ENCODE assay signal across 8 cellular contexts in the genomic region with DNA sequence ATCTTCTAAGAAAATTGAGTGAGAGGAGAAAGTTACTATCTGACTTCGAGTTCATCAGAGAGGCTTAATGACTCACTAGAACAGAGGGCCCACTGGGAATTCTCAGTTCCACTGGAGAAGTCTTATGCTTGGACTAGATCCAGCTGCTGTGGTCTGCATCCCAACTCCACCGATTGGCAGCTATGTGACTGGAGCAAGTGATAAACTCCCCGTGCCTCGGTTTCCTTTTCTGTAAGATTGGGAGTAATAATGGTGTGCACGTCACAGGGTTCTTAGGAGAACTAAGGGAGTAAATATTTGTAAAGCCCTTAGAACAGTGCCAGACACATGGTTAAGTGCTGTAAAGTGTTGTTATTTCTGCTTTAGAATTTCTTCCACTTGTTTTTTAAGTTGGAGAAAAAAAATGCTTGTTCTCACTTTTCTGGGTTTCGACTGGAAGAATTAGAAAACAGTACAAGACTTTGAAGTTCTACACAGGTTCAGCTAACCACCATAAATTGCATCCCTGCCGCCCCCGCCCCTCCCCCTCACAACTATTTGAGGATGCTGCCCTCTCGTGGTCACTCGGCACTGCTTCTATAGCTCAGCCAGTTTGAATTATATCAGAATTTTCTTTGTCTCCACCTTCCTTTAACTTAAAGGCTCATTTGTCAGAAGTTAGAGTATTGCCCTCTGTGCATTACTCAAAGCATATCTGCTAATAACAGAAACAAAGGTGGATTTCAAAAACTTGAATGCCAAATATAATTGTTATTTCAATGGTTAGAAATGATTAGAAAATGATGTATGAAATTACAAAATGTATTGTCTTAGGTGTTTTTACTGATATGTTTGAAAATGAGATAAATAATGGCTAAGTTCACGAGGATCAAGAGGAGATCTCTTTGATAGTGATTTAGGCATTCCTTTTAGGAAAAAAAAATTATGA.
DNase-seq lines count a peak whose midpoint lies in the region; ATAC-seq, FAIRE-seq and TF ChIP-seq lines count a peak whose summit lies in the region.

No MANE protein-coding gene starts in this region.

- H3K79me2 ChIP-seq in GM23248 (ENCODE audit: insufficient read depth): no peaks in the 10 kb centered on the region

- POLR2A ChIA-PET in activated B cell treated with CpG ODN at 0.5 μM for 24 hours (lab: Charles Lee): interaction anchor here (0.8 to 1.5 kb wide), 10 partner anchors 54 to 228 kb away, joined by 3 to 8 read pairs (median 4); no protein-coding TSS in a partner anchor

- H3K4me3 ChIP-seq in BLaER1: no peak overlapping the region
- peak overlapping the region; percentile 51 for H3K4me3 ChIP-seq in GM23248
- no peak overlapping the region for H3K4me3 ChIP-seq in bronchial epithelial cell (ENCODE audit: low read depth, low read length)
- H3K4me3 ChIP-seq in kidney (ENCODE audit: low read length in 2 of 2): peak overlapping the region; percentile 20 to 22

- WGBS in GM23248 (ENCODE audit: low coverage in 1 of 2, low lambda C conversion rate in 2 of 2, missing lambda C conversion rate in 2 of 2), 2 experiments: 0 to 2% methylated on average over 11 of the region's 11 CpGs

- DNase-seq in GM23248 (peak; percentile 83), NCI-H2196 (lab: John Stamatoyannopoulos, UW; ENCODE audit: unreplicated experiment) (peak; percentile 68), activated B cell treated with CpG ODN at 0.5 μM for 24 hours (peak; percentile 31), bronchial epithelial cell (ENCODE audit: low read depth) (peak; percentile 37), kidney (peak; percentile 76)
- DNase-seq in stimulated activated CD4-positive, alpha-beta T cell treated with anti-CD3 and anti-CD28 coated beads, Interleukin-1b, Interleukin-23, amount 100 ng/mL, for 1 hour (ENCODE audit: low read depth in 2 of 2): peak; percentile 24 to 54

- TF ChIP-seq CTCF in activated B cell treated with CpG ODN at 0.5 μM for 24 hours (IDR thresholded peaks at IDR 0.05) (peak; percentile 66), bronchial epithelial cell (IDR thresholded peaks at IDR 0.05; ENCODE audit: insufficient read depth, low read length, severe bottlenecking) (peak; percentile 68), kidney (IDR thresholded peaks at IDR 0.05; ENCODE audit: borderline replicate concordance, extremely low read depth, insufficient read depth) (peak; percentile 86)

- H3K9me2 ChIP-seq in GM23248 (ENCODE audit: insufficient read depth): no peaks in the 10 kb centered on the region

- H3K9me3 Mint-ChIP-seq in activated B cell treated with CpG ODN at 0.5 μM for 24 hours: no peaks in the 10 kb centered on the region

- H3K4me1 ChIP-seq in BLaER1 (peaks cover 29% of the 10 kb centered on the region), GM23248 (ENCODE audit: insufficient read depth) (0 out of 2 replicates have a peak, but pooled peaks cover 9% of the 10 kb centered on the region), kidney (ENCODE audit: control insufficient read depth in 1 of 2, insufficient read depth in 1 of 2, low read depth in 1 of 2, low read length in 2 of 2) (peaks cover 0 to 6% of the 10 kb centered on the region in 2 donors)

- H3K9ac ChIP-seq in BLaER1 (no peak overlapping the region), GM23248 (no peak overlapping the region), kidney (ENCODE audit: low read length in 2 of 2) (no peak overlapping the region)

- no peaks in the 10 kb centered on the region for H3F3A ChIP-seq in GM23248 (ENCODE audit: insufficient read depth)

- H3K4me1 Mint-ChIP-seq in activated B cell treated with CpG ODN at 0.5 μM for 24 hours: peaks cover 30% of the 10 kb centered on the region

- no peak overlapping the region for H3K27ac Mint-ChIP-seq in activated B cell treated with CpG ODN at 0.5 μM for 24 hours

- no peaks in the 10 kb centered on the region for H3K27me3 Mint-ChIP-seq in activated B cell treated with CpG ODN at 0.5 μM for 24 hours

- H3K4me2 ChIP-seq in BLaER1 (peak overlapping the region; percentile 70), GM23248 (ENCODE audit: unreplicated experiment) (peak overlapping the region; percentile 79)

- intact Hi-C loops in activated B cell treated with CpG ODN at 0.5 μM for 24 hours (cut with micrococcal nuclease): loop anchor here (1.0 to 2.0 kb wide), 10 partner anchors 43 to 346 kb away; no protein-coding TSS in a partner anchor
- intact Hi-C loops in kidney (cut with DNase I): loop anchor here (10.0 kb wide), 1 partner anchor 219 kb away; no protein-coding TSS in a partner anchor

- H3K9me3 ChIP-seq in BLaER1: no peaks in the 10 kb centered on the region
- H3K9me3 ChIP-seq in GM23248 (ENCODE audit: low read depth): no peaks in the 10 kb centered on the region
- H3K9me3 ChIP-seq in kidney (ENCODE audit: control insufficient read depth in 1 of 2, low read length in 2 of 2): no peaks in the 10 kb centered on the region

- H3K4me3 Mint-ChIP-seq in activated B cell treated with CpG ODN at 0.5 μM for 24 hours: no peak overlapping the region

- no peaks in the 10 kb centered on the region for H3K36me3 Mint-ChIP-seq in activated B cell treated with CpG ODN at 0.5 μM for 24 hours (ENCODE audit: low read depth)

- CTCF ChIA-PET in activated B cell treated with CpG ODN at 0.5 μM for 24 hours (lab: Charles Lee): interaction anchor here (0.6 to 3.4 kb wide), 48 partner anchors 8 to 661 kb away, joined by 3 to 102 read pairs (median 5); no protein-coding TSS in a partner anchor

- H3K36me3 ChIP-seq in BLaER1: no peaks in the 10 kb centered on the region
- H3K36me3 ChIP-seq in GM23248 (ENCODE audit: low read depth): no peaks in the 10 kb centered on the region
- no peaks in the 10 kb centered on the region for H3K36me3 ChIP-seq in bronchial epithelial cell (ENCODE audit: control insufficient read depth, insufficient read depth, low read length)
- no peaks in the 10 kb centered on the region for H3K36me3 ChIP-seq in kidney (ENCODE audit: control insufficient read depth in 1 of 2, insufficient read depth in 2 of 2, low read length in 2 of 2)

- H4K20me1 ChIP-seq in BLaER1: no peaks in the 10 kb centered on the region
- H4K20me1 ChIP-seq in GM23248 (ENCODE audit: insufficient read depth): no peaks in the 10 kb centered on the region

- H3K27me3 ChIP-seq in BLaER1 (no peaks in the 10 kb centered on the region), GM23248 (replicated peaks; ENCODE audit: insufficient read depth) (0 out of 2 replicates have a peak, but pooled peaks cover 4% of the 10 kb centered on the region), bronchial epithelial cell (ENCODE audit: control insufficient read depth, insufficient read depth, low read length) (no peaks in the 10 kb centered on the region)

- 0 out of 2 replicates have a peak overlapping the region, but pooled peaks have one; percentile 3 for H2AFZ ChIP-seq in GM23248

- in situ Hi-C loops in GM23248 (cut with MboI): loop anchor here (10.0 kb wide), 1 partner anchor 219 kb away; no protein-coding TSS in a partner anchor

- no peak for FAIRE-seq in bronchial epithelial cell (lab: Jason Lieb, UNC)
- FAIRE-seq in kidney (lab: Jason Lieb, UNC): peak; percentile 76

- H3K27ac ChIP-seq in BLaER1: no peak overlapping the region
- H3K27ac ChIP-seq in GM23248: no peak overlapping the region
- H3K27ac ChIP-seq in kidney (ENCODE audit: low read depth in 2 of 2, low read length in 2 of 2): no peak overlapping the region

- ATAC-seq in activated B cell treated with CpG ODN at 0.5 μM for 24 hours (ENCODE audit: low read depth): peak; percentile 90
- ATAC-seq in GM19397 (IDR thresholded peaks at IDR 0.05; ENCODE audit: unreplicated experiment): no peak

Comparison
In these comparisons a context has a peak if more than half of its experiments do, and no peak if none do; other contexts are left out.
1. H3K4me3 ChIP-seq: peak in GM23248 (single experiment) and kidney (2 of 2); none in BLaER1 (single experiment) and bronchial epithelial cell (single experiment).
2. DNase-seq: peak in every context shown above with its lines; median percentile 83 in GM23248; 76 in kidney; 68 in NCI-H2196; 39 in stimulated activated CD4-positive, alpha-beta T cell treated with anti-CD3 and anti-CD28 coated beads, Interleukin-1b, Interleukin-23, amount 100 ng/mL, for 1 hour; 37 in bronchial epithelial cell; 31 in activated B cell treated with CpG ODN at 0.5 μM for 24 hours.
3. Peak in every context shown above with its lines, with median percentiles within 50 percentile points of each other: CTCF ChIP-seq.